Comparison of ENCODE assay signal across 17 cellular contexts in genomic region chr15:96316953-96317629, GRCh38. TPM values are rescaled to one million over a fixed set of nuclear protein-coding genes. Genes with fewer than 3 reads are reported as not detected.
DNase-seq lines count a peak whose midpoint lies in the region; ATAC-seq and TF ChIP-seq lines count a peak whose summit lies in the region.
"Had no signal": no experiment of that assay in that cellular context is flagged by ENCODE, and none has a peak within 500 bp of the region (broad histone marks: within the 10 kb centered on the region; RNA-seq: fewer than 3 reads in every experiment).

No MANE protein-coding gene starts in this region.

- no peak overlapping the region for H2AFZ ChIP-seq in neuronal stem cell (ENCODE audit: low read length)

- no peak overlapping the region for H2BK5ac ChIP-seq in neuronal stem cell (ENCODE audit: low read length)

- H3K4ac ChIP-seq in neuronal stem cell (ENCODE audit: low read length) = no peak overlapping the region

- no peak overlapping the region for H2AK5ac ChIP-seq in neuronal stem cell (ENCODE audit: low read depth, low read length)

- H3K27ac ChIP-seq in right cardiac atrium (ENCODE audit: low read length) (peak overlapping the region; percentile 82), esophagus squamous epithelium (peak overlapping the region in 3 of 4 donors; percentile 43 to 94 (median 93)), neuronal stem cell (replicated peaks; ENCODE audit: low read length) (no peak overlapping the region)
- H3K27ac ChIP-seq: ovary had no signal

- H3K9me3 ChIP-seq in right cardiac atrium (ENCODE audit: control insufficient read depth, low read length) (no peaks in the 10 kb centered on the region), esophagus squamous epithelium (no peaks in the 10 kb centered on the region), neuronal stem cell (replicated peaks in 1 of 2; ENCODE audit: control insufficient read depth in 2 of 2, insufficient read depth in 1 of 2, low read depth in 1 of 2, low read length in 2 of 2) (peaks cover 0 to 2% of the 10 kb centered on the region in 2 donors)
- H3K9me3 ChIP-seq: ovary had no signal

- H2BK12ac ChIP-seq in neuronal stem cell (ENCODE audit: low read length) = no peak overlapping the region

- intact Hi-C loops in right cardiac atrium (cut with DNase I) = no loop called here
- intact Hi-C loops in left ventricle myocardium superior (cut with micrococcal nuclease) = no loop called here
- intact Hi-C loops in esophagus squamous epithelium (cut with DNase I) = no loop called here

- H3K14ac ChIP-seq in neuronal stem cell (ENCODE audit: low read length) = no peak overlapping the region

- no peak overlapping the region for H3K9ac ChIP-seq in neuronal stem cell (ENCODE audit: low read depth, low read length, poor library complexity)

- H3K4me2 ChIP-seq in neuronal stem cell (ENCODE audit: insufficient read depth, low read length, poor library complexity, severe bottlenecking) = no peak overlapping the region
- H3K4me2 ChIP-seq: smooth muscle cell had no signal

- H3K4me1 ChIP-seq in right cardiac atrium (ENCODE audit: control insufficient read depth, insufficient read depth, low read length) (no peaks in the 10 kb centered on the region), esophagus squamous epithelium (peaks cover 4 to 35% (median 5%) of the 10 kb centered on the region in 3 donors), neuronal stem cell (ENCODE audit: control insufficient read depth in 2 of 2, insufficient read depth in 1 of 2, low read depth in 1 of 2, low read length in 2 of 2) (peaks cover 4 to 17% of the 10 kb centered on the region in 2 donors)

- no peak overlapping the region for H3K23ac ChIP-seq in neuronal stem cell (ENCODE audit: low read depth, low read length, poor library complexity)

- H2BK120ac ChIP-seq in neuronal stem cell (ENCODE audit: low read depth, low read length) = no peak overlapping the region

- DNase-seq in right cardiac atrium (no peak), left ventricle myocardium superior (no peak), esophagus squamous epithelium (lab: John Stamatoyannopoulos, UW) (no peak), neuronal stem cell (ENCODE audit: low spot score) (no peak), EL (no peak), foreskin melanocyte (no peak), RKO (ENCODE audit: low spot score) (no peak)
- no peak for DNase-seq in stimulated activated CD8-positive, alpha-beta memory T cell treated with anti-CD3 and anti-CD28 coated beads, Interleukin-4, amount 100 ng/mL, for 48 hours
- DNase-seq: activated CD8-positive, alpha-beta memory T cell treated with anti-CD3 and anti-CD28 coated beads, Interleukin-2, amount 50 U/mL, for 4 hours; activated naive CD4-positive, alpha-beta T cell treated with anti-CD3 and anti-CD28 coated beads for 36 hours; COR-L47; GF-D8; NCI-H1694 treated with DMSO at 0.1 percent for 48 hours; NCI-H510A; RPMI8226 had no signal

- ATAC-seq in right cardiac atrium (peak; percentile 50 to 62), left ventricle myocardium superior (no peak)

- H4K8ac ChIP-seq in neuronal stem cell (ENCODE audit: low read depth, low read length) = peak overlapping the region; percentile 3

- H4K91ac ChIP-seq in neuronal stem cell (ENCODE audit: low read depth, low read length, poor library complexity) = no peak overlapping the region

- 39% methylated on average over 2 of the region's 2 CpGs for WGBS in right cardiac atrium
- WGBS in esophagus squamous epithelium, 2 donors = 28 to 31% methylated on average over 2 of the region's 2 CpGs
- WGBS in neuronal stem cell (ENCODE audit: extremely low coverage in 2 of 2, insufficient read length in 2 of 2, insufficient replicate concordance in 1 of 2), 2 donors = no CpG with 5 or more reads among the region's 2 CpGs

- peak overlapping the region; percentile 39 for H3K4me3 ChIP-seq in right cardiac atrium (ENCODE audit: low read length)
- peak overlapping the region in 1 of 4 donors; percentile 33 for H3K4me3 ChIP-seq in esophagus squamous epithelium
- no peak overlapping the region for H3K4me3 ChIP-seq in neuronal stem cell (ENCODE audit: low read length in 2 of 2)
- H3K4me3 ChIP-seq: ovary, smooth muscle cell had no signal

- H3K27me3 ChIP-seq in right cardiac atrium (ENCODE audit: control insufficient read depth, insufficient read depth) = no peaks in the 10 kb centered on the region
- H3K27me3 ChIP-seq in esophagus squamous epithelium = peaks cover 0 to 58% (median 4%) of the 10 kb centered on the region in 4 donors
- peaks cover 0 to 5% (median 0%) of the 10 kb centered on the region in 3 experiments for H3K27me3 ChIP-seq in neuronal stem cell (ENCODE audit: control insufficient read depth in 3 of 3, insufficient read depth in 3 of 3, low read depth in 1 of 3, low read length in 3 of 3)
- H3K27me3 ChIP-seq: ovary had no signal

- H3K18ac ChIP-seq in neuronal stem cell (ENCODE audit: low read length) = no peak overlapping the region

- no peak for TF ChIP-seq POLR2A in esophagus squamous epithelium (IDR thresholded peaks at IDR 0.05)

- H3K36me3 ChIP-seq in esophagus squamous epithelium (no peaks in the 10 kb centered on the region), neuronal stem cell (replicated peaks in 1 of 2; ENCODE audit: control insufficient read depth in 2 of 2, insufficient read depth in 2 of 2, low read length in 2 of 2) (peaks cover 0 to 5% of the 10 kb centered on the region in 2 donors)
- H3K36me3 ChIP-seq: ovary had no signal

- TF ChIP-seq CTCF in esophagus squamous epithelium (IDR thresholded peaks at IDR 0.05) = no peak

- no peaks in the 10 kb centered on the region for H3K79me1 ChIP-seq in neuronal stem cell (ENCODE audit: low read depth, low read length)

- H2BK15ac ChIP-seq in neuronal stem cell (ENCODE audit: low read length) = no peak overlapping the region

RNA-seq across cellular contexts. Expression of gene NR2F2, which starts 13.4 kb away (rescaled TPM):
- total RNA-seq in right cardiac atrium (10 to 100 TPM; 44.3 to 68.6 (median 54.8) TPM), left ventricle myocardium superior (18.0 TPM), esophagus squamous epithelium (10 to 100 TPM in 1 of 4 donors, 1 to 10 TPM in 3; 3.7 to 15.6 (median 6.4) TPM)
- 43.0 TPM for polyA plus RNA-seq in right cardiac atrium
- 43.2 TPM for polyA plus RNA-seq in neuronal stem cell (2013, experiment 1 of 2)
- polyA plus RNA-seq in neuronal stem cell (2013, experiment 2 of 2) = 45.4 TPM
- total RNA-seq: activated naive CD4-positive, alpha-beta T cell treated with anti-CD3 and anti-CD28 coated beads for 36 hours had no signal
